Comparison of ENCODE assay signal across 19 cellular contexts in the genomic region with DNA sequence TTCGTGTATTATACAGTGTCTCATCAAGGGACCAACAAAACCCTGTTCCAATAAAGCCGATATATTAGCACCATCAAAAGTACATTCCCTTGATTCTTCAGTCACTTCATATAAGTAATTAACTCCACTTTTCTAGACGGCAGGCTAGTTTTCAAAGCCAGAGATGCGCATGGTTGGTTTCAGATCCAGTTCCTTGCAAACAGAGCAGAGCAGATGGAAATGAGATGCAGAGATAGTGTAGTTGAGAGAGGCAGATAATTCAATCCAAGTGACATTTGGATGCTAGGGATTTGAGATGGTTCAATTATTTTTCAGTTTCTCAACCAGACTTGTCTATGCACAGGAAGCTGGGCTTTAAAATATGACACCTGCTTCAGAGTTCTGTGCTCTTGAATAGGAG.
"Had no signal": no experiment of that assay in that cellular context is flagged by ENCODE, and none has a peak within 500 bp of the region (broad histone marks: within the 10 kb centered on the region; RNA-seq: fewer than 3 reads in every experiment).

No MANE protein-coding gene starts in this region.

- H3K9me3 ChIP-seq: left lung, mucosa of descending colon, prostate gland, sigmoid colon, stomach, thyroid gland, vagina had no signal

- H3K27me3 ChIP-seq: dorsolateral prefrontal cortex, left lung, sigmoid colon, stomach, thyroid gland, vagina had no signal

- DNase-seq: dorsolateral prefrontal cortex; effector CD4-positive, alpha-beta T cell; hypothalamus; kidney; left lung; mesenchymal stem cell; mucosa of descending colon; naive B cell; nucleus accumbens; right cardiac atrium; sigmoid colon; stimulated activated CD4-positive, alpha-beta T cell treated with anti-CD3 and anti-CD28 coated beads, Interleukin-2, amount 100 ng/mL, for 24 hours; stimulated activated CD4-positive, alpha-beta T cell treated with anti-CD3 and anti-CD28 coated beads, Interleukin-4, amount 100 ng/mL, for 24 hours; stimulated activated naive CD4-positive, alpha-beta T cell treated with Interleukin-2 at 50 U/mL for 16 hours; stomach; thyroid gland; trophoblast cell had no signal

- H3K27ac ChIP-seq: dorsolateral prefrontal cortex, left lung, prostate gland, sigmoid colon, stomach, thyroid gland, vagina had no signal

- H3K36me3 ChIP-seq: left lung, prostate gland, sigmoid colon, stomach, thyroid gland, vagina had no signal

- H3K4me3 ChIP-seq: dorsolateral prefrontal cortex, left lung, mucosa of descending colon, prostate gland, sigmoid colon, stomach, thyroid gland, vagina had no signal
